Comparison of ENCODE assay signal across 1 cellular context in genomic region chr12:115354007-115354452, GRCh38.
TF ChIP-seq lines count a peak whose summit lies in the region.

No MANE protein-coding gene starts in this region.

TF ChIP-seq in HEK293, 187 proteins besides CTCF, POLR2A, EP300 and RAD21 (continued from another document):
- TF ChIP-seq ZBTB10 (tag by site-specific recombination; IDR thresholded peaks at IDR 0.05): no peak
- no peak for TF ChIP-seq ZNF157 (tag by site-specific recombination; IDR thresholded peaks at IDR 0.05)
- no peak for TF ChIP-seq ZNF555 (tag by site-specific recombination; conservative IDR thresholded peaks at IDR 0.05)
- TF ChIP-seq ZNF202 (tag by site-specific recombination; IDR thresholded peaks at IDR 0.05; ENCODE audit: borderline replicate concordance): no peak
- TF ChIP-seq ZFP69B (tag by site-specific recombination; IDR thresholded peaks at IDR 0.05): peak; percentile 78
- no peak for TF ChIP-seq MEIS1 (CRISPR knock-in tag; IDR thresholded peaks at IDR 0.05; ENCODE audit: borderline replicate concordance)
- no peak for TF ChIP-seq ZNF624 (tag by site-specific recombination; IDR thresholded peaks at IDR 0.05)
- TF ChIP-seq ZFHX2 (tag by site-specific recombination; conservative IDR thresholded peaks at IDR 0.05): no peak
- TF ChIP-seq ZNF791 (tag by site-specific recombination; IDR thresholded peaks at IDR 0.05): no peak
- peak; percentile 94 for TF ChIP-seq ZNF692 (tag by site-specific recombination; IDR thresholded peaks at IDR 0.05)
- no peak for TF ChIP-seq ZNF544 (tag by site-specific recombination; IDR thresholded peaks at IDR 0.05)
- no peak for TF ChIP-seq ZSCAN30 (tag by site-specific recombination; IDR thresholded peaks at IDR 0.05)
- TF ChIP-seq ZNF146 (tag by site-specific recombination; IDR thresholded peaks at IDR 0.05): no peak
- TF ChIP-seq YY2 (tag by site-specific recombination; IDR thresholded peaks at IDR 0.05): no peak
- no peak for TF ChIP-seq KLF8 (tag by site-specific recombination; IDR thresholded peaks at IDR 0.05)
- TF ChIP-seq ZNF239 (tag by site-specific recombination; IDR thresholded peaks at IDR 0.05): no peak
- no peak for TF ChIP-seq ZNF600 (tag by site-specific recombination; IDR thresholded peaks at IDR 0.05)
- TF ChIP-seq TCF7L2 (IDR thresholded peaks at IDR 0.05; ENCODE audit: borderline replicate concordance, low read depth, low read length): no peak
- no peak for TF ChIP-seq ZBTB17 (tag by site-specific recombination; IDR thresholded peaks at IDR 0.05)
- no peak for TF ChIP-seq ZFP41 (tag by site-specific recombination; IDR thresholded peaks at IDR 0.05; ENCODE audit: borderline replicate concordance)
- TF ChIP-seq ZNF548 (tag by site-specific recombination; IDR thresholded peaks at IDR 0.05): no peak
